In the genomic region with DNA sequence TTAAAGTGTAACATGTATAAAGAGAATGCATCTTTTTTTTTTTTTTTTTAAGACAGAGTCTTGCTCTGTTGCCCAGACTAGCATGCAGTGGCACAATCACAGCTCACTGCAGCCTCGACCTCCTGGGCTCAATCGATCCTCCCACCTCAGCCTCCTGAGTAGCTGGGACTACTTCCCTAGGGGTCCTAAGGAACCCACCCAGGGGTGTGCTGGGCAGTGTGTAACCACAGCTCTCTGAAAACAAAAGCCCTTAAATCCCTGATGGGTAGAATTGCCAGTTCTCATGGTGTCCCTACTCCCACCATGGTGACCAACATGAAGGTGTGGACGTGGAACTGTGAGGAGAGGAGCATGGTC, we compare ENCODE assay signal across 9 cellular contexts.
A peak's percentile ranks its signal among the peaks of the same experiment; 100 is the strongest.
DNase-seq lines count a peak whose midpoint lies in the region; ATAC-seq, FAIRE-seq and TF ChIP-seq lines count a peak whose summit lies in the region.
"Had no signal": no experiment of that assay in that cellular context is flagged by ENCODE, and none has a peak within 500 bp of the region (broad histone marks: within the 10 kb centered on the region; RNA-seq: fewer than 3 reads in every experiment).

No MANE protein-coding gene starts in this region.

- no peaks in the 10 kb centered on the region for H3K79me2 ChIP-seq in hepatocyte

- H4K20me1 ChIP-seq in BLaER1 treated with 17β-estradiol and CSF1 and Interleukin-3, amounts not matched to agents 10 nM and 100 nM: no peaks in the 10 kb centered on the region
- H4K20me1 ChIP-seq in hepatocyte (ENCODE audit: insufficient read depth, poor library complexity, severe bottlenecking): no peaks in the 10 kb centered on the region

- peak; percentile 29 for ATAC-seq in GM19452 (IDR thresholded peaks at IDR 0.05; ENCODE audit: unreplicated experiment)
- peak; percentile 12 for ATAC-seq in HG03378 (IDR thresholded peaks at IDR 0.05; ENCODE audit: unreplicated experiment)
- no peak for ATAC-seq in GM19455 (IDR thresholded peaks at IDR 0.05; ENCODE audit: unreplicated experiment)

- DNase-seq in hepatocyte (ENCODE audit: low spot score) (no peak), amniotic stem cell (lab: John Stamatoyannopoulos, UW) (no peak), NCI-H128 (lab: John Stamatoyannopoulos, UW; ENCODE audit: unreplicated experiment) (no peak), RCC 7860 (ENCODE audit: low spot score) (no peak)
- DNase-seq: NCI-H446 had no signal

- no peak overlapping the region for H2AFZ ChIP-seq in hepatocyte

- no peaks in the 10 kb centered on the region for H3K36me3 ChIP-seq in BLaER1 treated with 17β-estradiol and CSF1 and Interleukin-3, amounts not matched to agents 10 nM and 100 nM
- no peaks in the 10 kb centered on the region for H3K36me3 ChIP-seq in hepatocyte (replicated peaks; ENCODE audit: insufficient read depth, low read depth)

- peak overlapping the region in 8 of 11 experiments; percentile 10 to 68 (median 34); a peak in 9 of 22 replicates for H3K9ac ChIP-seq in BLaER1 treated with 17β-estradiol and CSF1 and Interleukin-3, amounts not matched to agents 10 nM and 100 nM

- no peaks in the 10 kb centered on the region for H3K9me3 ChIP-seq in BLaER1 treated with 17β-estradiol and CSF1 and Interleukin-3, amounts not matched to agents 10 nM and 100 nM (replicated peaks in 1 of 11)
- no peaks in the 10 kb centered on the region for H3K9me3 ChIP-seq in hepatocyte (ENCODE audit: low read depth)

- H3K27me3 ChIP-seq in BLaER1 treated with 17β-estradiol and CSF1 and Interleukin-3, amounts not matched to agents 10 nM and 100 nM: no peaks in the 10 kb centered on the region
- H3K27me3 ChIP-seq in hepatocyte: no peaks in the 10 kb centered on the region

- 100% methylated on average over 3 of the region's 3 CpGs for WGBS in hepatocyte (ENCODE audit: low lambda C conversion rate, missing lambda C conversion rate)

- H3K27ac ChIP-seq in BLaER1 treated with 17β-estradiol and CSF1 and Interleukin-3, amounts not matched to agents 10 nM and 100 nM: peak overlapping the region in 10 of 11 experiments; percentile 19 to 80 (median 63); a peak in 17 of 22 replicates
- peak overlapping the region; percentile 82 for H3K27ac ChIP-seq in hepatocyte

- H3K4me2 ChIP-seq in BLaER1 treated with 17β-estradiol and CSF1 and Interleukin-3, amounts not matched to agents 10 nM and 100 nM: peak overlapping the region; percentile 57 to 95 (median 77)
- no peak overlapping the region for H3K4me2 ChIP-seq in hepatocyte

- no peak for FAIRE-seq in RCC 7860 (lab: Jason Lieb, UNC)

- no peaks in the 10 kb centered on the region for H3K9me2 ChIP-seq in hepatocyte (replicated peaks; ENCODE audit: insufficient read depth)

- H3K4me3 ChIP-seq in BLaER1 treated with 17β-estradiol and CSF1 and Interleukin-3, amounts not matched to agents 10 nM and 100 nM: no peak overlapping the region
- H3K4me3 ChIP-seq in hepatocyte: no peak overlapping the region

- H3K4me1 ChIP-seq in BLaER1 treated with 17β-estradiol and CSF1 and Interleukin-3, amounts not matched to agents 10 nM and 100 nM: peaks cover 48 to 86% (median 61%) of the 10 kb centered on the region in 10 experiments
- H3K4me1 ChIP-seq in hepatocyte (ENCODE audit: insufficient read depth): peaks cover 43% of the 10 kb centered on the region

- TF ChIP-seq CTCF in hepatocyte (IDR thresholded peaks at IDR 0.05; ENCODE audit: poor library complexity): no peak
